ENCODE assay signal across 9 cellular contexts in genomic region chr11:111299111-111300026, GRCh38. TPM values are rescaled to one million over a fixed set of nuclear protein-coding genes. Genes with fewer than 3 reads are reported as not detected.
A peak's percentile ranks its signal among the peaks of the same experiment; 100 is the strongest.
DNase-seq lines count a peak whose midpoint lies in the region; ATAC-seq and TF ChIP-seq lines count a peak whose summit lies in the region.
"Had no signal": no experiment of that assay in that cellular context is flagged by ENCODE, and none has a peak within 500 bp of the region (broad histone marks: within the 10 kb centered on the region; RNA-seq: fewer than 3 reads in every experiment).

No MANE protein-coding gene starts in this region.

- no peaks in the 10 kb centered on the region for H3K36me3 ChIP-seq in adrenal gland (replicated peaks in 1 of 2)

- H3K27ac ChIP-seq in adrenal gland (peak overlapping the region in 2 of 5 donors; percentile 47 to 71), right cardiac atrium (ENCODE audit: low read length) (no peak overlapping the region)

- DNase-seq in NCI-H748 (lab: John Stamatoyannopoulos, UW; ENCODE audit: unreplicated experiment), result peak; percentile 61
- DNase-seq in NCI-H748 treated with DMSO at 0.1 percent for 48 hours (lab: John Stamatoyannopoulos, UW), result no peak
- DNase-seq in adrenal gland, result peak; percentile 67 to 77 (median 74)
- DNase-seq in right cardiac atrium, result peak; percentile 67 to 87 (median 84)
- peak; percentile 68 for DNase-seq in progenitor cell of endocrine pancreas (ENCODE audit: low spot score, unreplicated experiment)
- no peak for DNase-seq in natural killer cell treated with Interleukin-12 subunit alpha and Interleukin-12 subunit beta and Interleukin-15 and Interleukin-18, amount 100 ng/mL, for 72 hours (ENCODE audit: low spot score)
- DNase-seq in T-helper 1 cell, result no peak

- peak in 1 of 2 donors; percentile 35 for TF ChIP-seq POLR2A in adrenal gland (IDR thresholded peaks at IDR 0.05)

- H3K27me3 ChIP-seq in adrenal gland, result no peaks in the 10 kb centered on the region
- H3K27me3 ChIP-seq in right cardiac atrium (ENCODE audit: control insufficient read depth, insufficient read depth), result no peaks in the 10 kb centered on the region

- peaks cover 16% of the 10 kb centered on the region for H3K4me1 Mint-ChIP-seq in progenitor cell of endocrine pancreas (ENCODE audit: low read depth)
- H3K4me1 Mint-ChIP-seq in natural killer cell treated with Interleukin-12 subunit alpha and Interleukin-12 subunit beta and Interleukin-15 and Interleukin-18, amount 100 ng/mL, for 72 hours (ENCODE audit: low read depth in 2 of 2), result no peaks in the 10 kb centered on the region
- H3K4me1 Mint-ChIP-seq: central memory CD8-positive, alpha-beta T cell had no signal

- peaks cover 38% of the 10 kb centered on the region for H3K27me3 Mint-ChIP-seq in progenitor cell of endocrine pancreas
- peaks cover 27 to 28% of the 10 kb centered on the region in 2 donors for H3K27me3 Mint-ChIP-seq in natural killer cell treated with Interleukin-12 subunit alpha and Interleukin-12 subunit beta and Interleukin-15 and Interleukin-18, amount 100 ng/mL, for 72 hours

- peak; percentile 51 to 77 (median 66) for TF ChIP-seq CTCF in adrenal gland (IDR thresholded peaks at IDR 0.05)
- peak; percentile 71 for TF ChIP-seq CTCF in progenitor cell of endocrine pancreas (IDR thresholded peaks at IDR 0.05; ENCODE audit: unreplicated experiment)

- H3K4me3 ChIP-seq in adrenal gland, result peak overlapping the region in 3 of 4 donors; percentile 37 to 83 (median 60)
- H3K4me3 ChIP-seq in right cardiac atrium (ENCODE audit: low read length), result peak overlapping the region; percentile 57

- no peaks in the 10 kb centered on the region for H3K9me3 Mint-ChIP-seq in progenitor cell of endocrine pancreas (ENCODE audit: low read depth)
- no peaks in the 10 kb centered on the region for H3K9me3 Mint-ChIP-seq in natural killer cell treated with Interleukin-12 subunit alpha and Interleukin-12 subunit beta and Interleukin-15 and Interleukin-18, amount 100 ng/mL, for 72 hours
- H3K9me3 Mint-ChIP-seq: central memory CD8-positive, alpha-beta T cell had no signal

- ATAC-seq in HG03139 (IDR thresholded peaks at IDR 0.05; ENCODE audit: unreplicated experiment) (peak; percentile 47), right cardiac atrium (peak; percentile 92 to 95)
- ATAC-seq in natural killer cell treated with Interleukin-12 subunit alpha and Interleukin-12 subunit beta and Interleukin-15 and Interleukin-18, amount 100 ng/mL, for 72 hours, result no peak

- H3K9me3 ChIP-seq in adrenal gland (replicated peaks in 1 of 3) (no peaks in the 10 kb centered on the region), right cardiac atrium (ENCODE audit: control insufficient read depth, low read length) (no peaks in the 10 kb centered on the region)

- H3K4me1 ChIP-seq in adrenal gland (replicated peaks in 1 of 2) (peaks cover 6 to 9% of the 10 kb centered on the region in 2 donors), right cardiac atrium (ENCODE audit: control insufficient read depth, insufficient read depth, low read length) (no peaks in the 10 kb centered on the region)

- 0 to 5% (median 2%) methylated on average over 23 to 75 of the region's 75 CpGs for WGBS in adrenal gland, 4 donors
- 3% methylated on average over 75 of the region's 75 CpGs for WGBS in right cardiac atrium

- H3K4me3 Mint-ChIP-seq in progenitor cell of endocrine pancreas (ENCODE audit: low read depth), result peak overlapping the region; percentile 72
- no peak overlapping the region for H3K4me3 Mint-ChIP-seq in natural killer cell treated with Interleukin-12 subunit alpha and Interleukin-12 subunit beta and Interleukin-15 and Interleukin-18, amount 100 ng/mL, for 72 hours
- H3K4me3 Mint-ChIP-seq: central memory CD8-positive, alpha-beta T cell had no signal

- intact Hi-C loops in adrenal gland (cut with DNase I), result loop anchor here (5.0 kb wide), 2 partner anchors 118 to 128 kb away; no protein-coding TSS in a partner anchor
- intact Hi-C loops in right cardiac atrium (cut with DNase I), result loop anchor here in 1 of 4 donors (5.0 kb wide), 1 partner anchor 123 kb away; no protein-coding TSS in a partner anchor

- H3K36me3 Mint-ChIP-seq in progenitor cell of endocrine pancreas (ENCODE audit: insufficient read depth), result no peaks in the 10 kb centered on the region
- no peaks in the 10 kb centered on the region for H3K36me3 Mint-ChIP-seq in natural killer cell treated with Interleukin-12 subunit alpha and Interleukin-12 subunit beta and Interleukin-15 and Interleukin-18, amount 100 ng/mL, for 72 hours

- H3K27ac Mint-ChIP-seq in progenitor cell of endocrine pancreas, result peak overlapping the region; percentile 64
- no peak overlapping the region for H3K27ac Mint-ChIP-seq in natural killer cell treated with Interleukin-12 subunit alpha and Interleukin-12 subunit beta and Interleukin-15 and Interleukin-18, amount 100 ng/mL, for 72 hours

RNA-seq across cellular contexts. Expression of gene POU2AF3, which starts 1.0 kb away (rescaled TPM):
- 1 to 10 TPM in 6 of 8 donors, under 1 TPM in 1, not detected in 1; 0.28 to 4.2 (median 1.8) TPM for total RNA-seq in adrenal gland
- 1 to 10 TPM in 2 of 3 donors, under 1 TPM in 1; 0.81 to 4.8 (median 2.9) TPM for polyA plus RNA-seq in adrenal gland
- under 1 TPM; 0.21 to 0.42 (median 0.38) TPM for total RNA-seq in right cardiac atrium
- polyA plus RNA-seq in right cardiac atrium, result 0.61 TPM
- total RNA-seq in progenitor cell of endocrine pancreas, result 3.4 and 4.2 TPM in 2 replicates
- total RNA-seq in natural killer cell treated with Interleukin-12 subunit alpha and Interleukin-12 subunit beta and Interleukin-15 and Interleukin-18, amount 100 ng/mL, for 72 hours, result not detected

RNA-seq across cellular contexts. Expression of gene POU2AF2, which starts 53.8 kb away (rescaled TPM):
- total RNA-seq in adrenal gland (not detected), right cardiac atrium (not detected), progenitor cell of endocrine pancreas (not detected in 2 replicates)
- polyA plus RNA-seq in adrenal gland (under 1 TPM in 1 of 3 donors, not detected in 2; 0.13 TPM), right cardiac atrium (not detected)
- total RNA-seq in natural killer cell treated with Interleukin-12 subunit alpha and Interleukin-12 subunit beta and Interleukin-15 and Interleukin-18, amount 100 ng/mL, for 72 hours, result not detected

Comparison
In these comparisons a context has a peak if more than half of its experiments do, and no peak if none do; other contexts are left out.
1. DNase-seq: peak in NCI-H748 (single experiment), adrenal gland (7 of 7), right cardiac atrium (3 of 3) and progenitor cell of endocrine pancreas (single experiment); none in NCI-H748 treated with DMSO at 0.1 percent for 48 hours (single experiment), natural killer cell treated with Interleukin-12 subunit alpha and Interleukin-12 subunit beta and Interleukin-15 and Interleukin-18, amount 100 ng/mL, for 72 hours (single experiment) and T-helper 1 cell (0 of 5).
2. ATAC-seq: peak in HG03139 (single experiment) and right cardiac atrium (2 of 2); none in natural killer cell treated with Interleukin-12 subunit alpha and Interleukin-12 subunit beta and Interleukin-15 and Interleukin-18, amount 100 ng/mL, for 72 hours (0 of 2).